In the genomic region with DNA sequence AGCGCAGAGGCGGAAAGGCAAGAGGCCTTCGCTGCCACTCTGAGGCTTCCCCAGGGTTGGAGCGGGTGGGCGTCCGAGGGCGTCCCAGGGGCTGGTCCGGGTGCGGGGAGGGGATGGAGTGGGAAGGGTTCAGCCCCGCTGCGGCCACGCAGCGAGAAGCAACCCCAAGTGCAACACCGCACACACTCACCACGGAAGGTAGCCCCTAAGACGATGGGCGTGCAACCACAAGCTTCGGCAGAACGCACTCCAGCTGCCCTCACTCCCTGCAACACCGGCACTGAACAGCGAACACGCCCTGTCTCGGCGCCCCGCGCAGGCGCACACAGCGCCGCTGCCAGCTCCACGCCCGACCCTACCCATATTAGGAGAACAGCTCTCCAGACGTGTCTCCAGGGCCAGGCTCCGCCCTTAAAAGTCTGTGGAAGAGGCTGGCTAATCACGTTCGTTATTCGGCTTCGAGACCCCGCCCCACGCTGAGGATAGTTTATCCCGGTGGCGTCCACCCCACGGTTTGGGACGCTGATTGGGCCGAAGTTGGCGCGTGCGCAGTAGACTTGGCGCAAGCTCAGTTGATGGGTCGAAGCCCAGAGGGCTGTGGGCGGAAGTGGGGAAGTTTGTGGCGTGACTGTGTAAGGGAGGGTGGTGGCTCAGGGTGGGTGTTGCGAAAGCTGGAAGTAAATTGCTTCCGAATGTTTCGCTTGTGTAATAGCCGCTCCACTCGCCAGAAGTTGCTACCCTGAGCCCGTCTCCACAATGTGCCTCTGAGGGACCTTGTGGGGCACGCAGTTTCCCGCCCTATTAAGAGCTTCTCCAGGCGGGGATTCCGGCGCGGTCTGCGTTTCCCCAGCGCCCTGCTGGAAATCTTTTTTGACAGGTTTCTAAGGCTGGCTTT, we compare ENCODE assay signal across 1 cellular context.
TF ChIP-seq lines count a peak whose summit lies in the region.

A gene (minus strand): TSS at position 300 of the 895 bp plus-strand sequence. CDS start 343 bp downstream, outside the sequence.

TF ChIP-seq in H1, 55 proteins besides CTCF, POLR2A, EP300 and RAD21:
- TF ChIP-seq GTF2F1 (IDR thresholded peaks at IDR 0.05; ENCODE audit: borderline replicate concordance, low read depth, low read length): peak; percentile 51; the same call in 1 of the 2 replicates
- TF ChIP-seq, protein P1, sequence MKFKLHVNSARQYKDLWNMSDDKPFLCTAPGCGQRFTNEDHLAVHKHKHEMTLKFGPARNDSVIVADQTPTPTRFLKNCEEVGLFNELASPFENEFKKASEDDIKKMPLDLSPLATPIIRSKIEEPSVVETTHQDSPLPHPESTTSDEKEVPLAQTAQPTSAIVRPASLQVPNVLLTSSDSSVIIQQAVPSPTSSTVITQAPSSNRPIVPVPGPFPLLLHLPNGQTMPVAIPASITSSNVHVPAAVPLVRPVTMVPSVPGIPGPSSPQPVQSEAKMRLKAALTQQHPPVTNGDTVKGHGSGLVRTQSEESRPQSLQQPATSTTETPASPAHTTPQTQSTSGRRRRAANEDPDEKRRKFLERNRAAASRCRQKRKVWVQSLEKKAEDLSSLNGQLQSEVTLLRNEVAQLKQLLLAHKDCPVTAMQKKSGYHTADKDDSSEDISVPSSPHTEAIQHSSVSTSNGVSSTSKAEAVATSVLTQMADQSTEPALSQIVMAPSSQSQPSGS (IDR thresholded peaks at IDR 0.05; ENCODE audit: low read length): no peak
- peak; percentile 96 for TF ChIP-seq BACH1 (IDR thresholded peaks at IDR 0.05; ENCODE audit: low read length)
- TF ChIP-seq NANOG (IDR thresholded peaks at IDR 0.05; ENCODE audit: insufficient read depth, low read depth, low read length, poor library complexity, severe bottlenecking): peak; percentile 1
- TF ChIP-seq KDM4A (IDR thresholded peaks at IDR 0.05; ENCODE audit: low read depth, low read length, severe bottlenecking): peak; percentile 73
- TF ChIP-seq MAFK (IDR thresholded peaks at IDR 0.05; ENCODE audit: low read depth, low read length): no peak
- 0 out of 2 replicates have a peak, but pooled peaks have one; percentile 20 for TF ChIP-seq CREB1 (IDR thresholded peaks at IDR 0.05)
- TF ChIP-seq, protein P2, sequence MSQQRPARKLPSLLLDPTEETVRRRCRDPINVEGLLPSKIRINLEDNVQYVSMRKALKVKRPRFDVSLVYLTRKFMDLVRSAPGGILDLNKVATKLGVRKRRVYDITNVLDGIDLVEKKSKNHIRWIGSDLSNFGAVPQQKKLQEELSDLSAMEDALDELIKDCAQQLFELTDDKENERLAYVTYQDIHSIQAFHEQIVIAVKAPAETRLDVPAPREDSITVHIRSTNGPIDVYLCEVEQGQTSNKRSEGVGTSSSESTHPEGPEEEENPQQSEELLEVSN (IDR thresholded peaks at IDR 0.05): peak; percentile 89
- peak; percentile 30 for TF ChIP-seq ASH2L (IDR thresholded peaks at IDR 0.05; ENCODE audit: low read length)
- TF ChIP-seq SRF (IDR thresholded peaks at IDR 0.05; ENCODE audit: low read depth, low read length): peak; percentile 97
- 0 out of 2 replicates have a peak, but pooled peaks have one; percentile 48 for TF ChIP-seq RBBP5 (IDR thresholded peaks at IDR 0.05; ENCODE audit: borderline replicate concordance, low read depth, low read length)
- TF ChIP-seq CEBPB (IDR thresholded peaks at IDR 0.05; ENCODE audit: low read depth, low read length): peak; percentile 91
- no peak for TF ChIP-seq POU5F1 (IDR thresholded peaks at IDR 0.05; ENCODE audit: low read depth, low read length)
- TF ChIP-seq TEAD4 (IDR thresholded peaks at IDR 0.05; ENCODE audit: low read depth, low read length): no peak
- TF ChIP-seq TAF7 (optimal IDR thresholded peaks at IDR 0.05; ENCODE audit: borderline replicate concordance, low read depth, low read length): peak; percentile 45
- TF ChIP-seq HDAC2 (IDR thresholded peaks at IDR 0.05; ENCODE audit: borderline replicate concordance in 1 of 2, low read depth in 2 of 2, low read length in 2 of 2): peak; percentile 91 to 98; a peak in 3 of 4 replicates
- peak; percentile 72 for TF ChIP-seq PHF8 (conservative IDR thresholded peaks at IDR 0.05; ENCODE audit: low read depth, low read length)
- TF ChIP-seq, protein P3, sequence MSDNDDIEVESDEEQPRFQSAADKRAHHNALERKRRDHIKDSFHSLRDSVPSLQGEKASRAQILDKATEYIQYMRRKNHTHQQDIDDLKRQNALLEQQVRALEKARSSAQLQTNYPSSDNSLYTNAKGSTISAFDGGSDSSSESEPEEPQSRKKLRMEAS (IDR thresholded peaks at IDR 0.05): peak; percentile 68
- peak; percentile 36 for TF ChIP-seq SIX5 (IDR thresholded peaks at IDR 0.05; ENCODE audit: low read depth, low read length)
- peak; percentile 69 for TF ChIP-seq SAP30 (IDR thresholded peaks at IDR 0.05; ENCODE audit: insufficient read depth, insufficient replicate concordance, low read length)
- TF ChIP-seq SIN3A (conservative IDR thresholded peaks at IDR 0.05 in 1 of 2, IDR thresholded peaks at IDR 0.05 in 1 of 2; ENCODE audit: low read depth in 1 of 2, low read length in 2 of 2): peak; percentile 74 to 93; a peak in 2 of 4 replicates
- TF ChIP-seq TBP (IDR thresholded peaks at IDR 0.05; ENCODE audit: low read depth, low read length): peak; percentile 78
- TF ChIP-seq TAF1 (IDR thresholded peaks at IDR 0.05; ENCODE audit: low read depth, low read length): peak; percentile 50
- 0 out of 2 replicates have a peak, but pooled peaks have one; percentile 52 for TF ChIP-seq SP1 (IDR thresholded peaks at IDR 0.05; ENCODE audit: low read depth, low read length)
- TF ChIP-seq NRF1 (IDR thresholded peaks at IDR 0.05; ENCODE audit: low read depth, low read length): peak; percentile 75
- no peak for TF ChIP-seq CTBP2 (IDR thresholded peaks at IDR 0.05; ENCODE audit: borderline replicate concordance, insufficient read depth, insufficient read length, low read length)
- TF ChIP-seq, protein P4, sequence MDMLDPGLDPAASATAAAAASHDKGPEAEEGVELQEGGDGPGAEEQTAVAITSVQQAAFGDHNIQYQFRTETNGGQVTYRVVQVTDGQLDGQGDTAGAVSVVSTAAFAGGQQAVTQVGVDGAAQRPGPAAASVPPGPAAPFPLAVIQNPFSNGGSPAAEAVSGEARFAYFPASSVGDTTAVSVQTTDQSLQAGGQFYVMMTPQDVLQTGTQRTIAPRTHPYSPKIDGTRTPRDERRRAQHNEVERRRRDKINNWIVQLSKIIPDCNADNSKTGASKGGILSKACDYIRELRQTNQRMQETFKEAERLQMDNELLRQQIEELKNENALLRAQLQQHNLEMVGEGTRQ (IDR thresholded peaks at IDR 0.05; ENCODE audit: low read length): no peak
- TF ChIP-seq BCL11A (IDR thresholded peaks at IDR 0.05; ENCODE audit: low read depth in 2 of 2, low read length in 2 of 2): no peak
- TF ChIP-seq POLR2AphosphoS5 (IDR thresholded peaks at IDR 0.05; ENCODE audit: low read depth, low read length): peak; percentile 95
